ENCODE assay signal across 23 cellular contexts in genomic region chr3:118945834-118946233, GRCh38.
A peak's percentile ranks its signal among the peaks of the same experiment; 100 is the strongest.
DNase-seq lines count a peak whose midpoint lies in the region; ATAC-seq, FAIRE-seq and TF ChIP-seq lines count a peak whose summit lies in the region.
"Had no signal": no experiment of that assay in that cellular context is flagged by ENCODE, and none has a peak within 500 bp of the region (broad histone marks: within the 10 kb centered on the region; RNA-seq: fewer than 3 reads in every experiment).

No MANE protein-coding gene starts in this region.

- H3K27me3 ChIP-seq in dorsolateral prefrontal cortex: no peaks in the 10 kb centered on the region
- H3K27me3 ChIP-seq: Peyer's patch, SJSA1 had no signal

- ATAC-seq in omental fat pad (ENCODE audit: low FRiP score) (no peak), HG02973 (IDR thresholded peaks at IDR 0.05; ENCODE audit: unreplicated experiment) (no peak)

- intact Hi-C loops in dorsolateral prefrontal cortex (cut with DNase I): loop anchor here in 1 of 2 donors (10.0 kb wide), 1 partner anchor 89 kb away; the partner anchor contains the start of gene IGSF11

- TF ChIP-seq CTCF in dorsolateral prefrontal cortex (IDR thresholded peaks at IDR 0.05 in 54 of 56, conservative IDR thresholded peaks at IDR 0.05 in 2 of 56; ENCODE audit: low read depth in 1 of 56, partially characterized antibody in 56 of 56): peak in 10 of 56 donors; percentile 8 to 40 (median 16)
- TF ChIP-seq CTCF in omental fat pad (IDR thresholded peaks at IDR 0.05): no peak

- DNase-seq in NCI-H446 treated with DMSO at 0.1 percent for 48 hours (lab: John Stamatoyannopoulos, UW): peak; percentile 8
- no peak for DNase-seq in NCI-H446 (lab: John Stamatoyannopoulos, UW)
- DNase-seq in SK-N-DZ (ENCODE audit: low spot score): peak; percentile 24
- no peak for DNase-seq in dorsolateral prefrontal cortex
- DNase-seq in GM19239 (ENCODE audit: insufficient read length, low spot score): no peak
- no peak for DNase-seq in omental fat pad (ENCODE audit: low spot score)
- no peak for DNase-seq in HK-2 (ENCODE audit: unreplicated experiment)
- DNase-seq: Calu3; CD4-positive, alpha-beta memory T cell; DMS79; GM23248; Kasumi-1; MM.1S; NCI-H1092; NCI-H146; NCI-H2227 treated with DMSO at 0.1 percent for 48 hours; NCI-H526 treated with DMSO at 0.1 percent for 48 hours; NK-92 treated with Interleukin-12 subunit alpha and Interleukin-12 subunit beta, amount 100 ng/mL, for 24 hours; Peyer's patch had no signal

- H3K27ac ChIP-seq in dorsolateral prefrontal cortex: peak overlapping the region in 33 of 59 donors; percentile 2 to 76 (median 24)
- H3K27ac ChIP-seq: GM23248, Peyer's patch, SJSA1 had no signal

- no peak for FAIRE-seq in GM19239 (lab: Jason Lieb, UNC)
- FAIRE-seq: A204.1 had no signal

- peak overlapping the region in 3 of 59 donors; percentile 5 to 13 (median 7) for H3K4me3 ChIP-seq in dorsolateral prefrontal cortex
- H3K4me3 ChIP-seq: GM23248, HAP-1, Peyer's patch, SJSA1 had no signal

Comparison
In these comparisons a context has a peak if more than half of its experiments do, and no peak if none do; other contexts are left out.
1. DNase-seq: peak in NCI-H446 treated with DMSO at 0.1 percent for 48 hours (single experiment) and SK-N-DZ (single experiment); none in NCI-H446 (0 of 2), dorsolateral prefrontal cortex (0 of 10), GM19239 (single experiment), omental fat pad (single experiment) and HK-2 (single experiment).